29 cellular contexts compared by ENCODE assay signal in genomic region chr7:70554646-70555045, GRCh38.
"Had no signal": no experiment of that assay in that cellular context is flagged by ENCODE, and none has a peak within 500 bp of the region (broad histone marks: within the 10 kb centered on the region; RNA-seq: fewer than 3 reads in every experiment).

No MANE protein-coding gene starts in this region.

- DNase-seq: immature natural killer cell; kidney; left colon; left lung; lower lobe of right lung; mammary epithelial cell; mesendoderm; naive B cell; natural killer cell; nephron progenitor cell; occipital lobe; right lobe of liver; stimulated activated CD4-positive, alpha-beta T cell treated with anti-CD3 and anti-CD28 coated beads, Interleukin-12 subunit alpha, Interleukin-12 subunit beta, amount 100 ng/mL, for 4 hours; stimulated activated CD4-positive, alpha-beta T cell treated with anti-CD3 and anti-CD28 coated beads, Interleukin-15, amount 100 ng/mL, for 24 hours; stimulated activated CD4-positive, alpha-beta T cell treated with anti-CD3 and anti-CD28 coated beads, Interleukin-2, amount 100 ng/mL, for 24 hours; stimulated activated CD4-positive, alpha-beta T cell treated with anti-CD3 and anti-CD28 coated beads, Interleukin-4, amount 100 ng/mL, for 1 hour; stimulated activated naive B cell treated with anti-CD40 and anti-IgM and Interleukin-4, amounts not matched to agents 10 μg/mL and 1 μg/mL and 100 μg/mL, for 72 hours; stimulated activated naive CD8-positive, alpha-beta T cell treated with anti-CD3 and anti-CD28 coated beads, Interleukin-15, Interleukin-2, amounts not matched to agents 100 U/mL and 50 U/mL, for 24 hours; stomach; testis; thyroid gland; transverse colon; upper lobe of left lung had no signal

- H3K27me3 ChIP-seq: left lung, neural progenitor cell, neutrophil, right atrium auricular region, right lobe of liver, stomach, testis, thyroid gland, transverse colon, upper lobe of left lung, vagina had no signal

- H3K36me3 ChIP-seq: left lung, lower lobe of right lung, neural progenitor cell, neutrophil, right atrium auricular region, right lobe of liver, stomach, thyroid gland, transverse colon, upper lobe of left lung, vagina had no signal

- H3K4me3 ChIP-seq: left lung, lower lobe of right lung, neural progenitor cell, right atrium auricular region, right lobe of liver, skin epidermis, stomach, testis, thyroid gland, transverse colon, upper lobe of left lung, vagina had no signal

- H3K9me3 ChIP-seq: left lung, lower lobe of right lung, neutrophil, right atrium auricular region, right lobe of liver, stomach, testis, thyroid gland, transverse colon, upper lobe of left lung, vagina had no signal

- ATAC-seq: left colon; left lung; lower lobe of right lung; natural killer cell; right lobe of liver; stimulated activated naive B cell treated with anti-CD40 and anti-IgM and Interleukin-4, amounts not matched to agents 10 μg/mL and 1 μg/mL and 100 μg/mL, for 72 hours; stimulated activated naive CD8-positive, alpha-beta T cell treated with anti-CD3 and anti-CD28 coated beads, Interleukin-15, Interleukin-2, amounts not matched to agents 100 U/mL and 50 U/mL, for 24 hours had no signal

- H3K27ac ChIP-seq: left lung, lower lobe of right lung, neural progenitor cell, neutrophil, parathyroid adenoma, right atrium auricular region, right lobe of liver, skin epidermis, stomach, testis, thyroid gland, transverse colon, upper lobe of left lung, vagina had no signal

- H3K4me1 ChIP-seq: left lung, lower lobe of right lung, neural progenitor cell, parathyroid adenoma, right atrium auricular region, right lobe of liver, testis, transverse colon, vagina had no signal
